Comparison of ENCODE assay signal across 1 cellular context in genomic region chrX:12210196-12210815, GRCh38.
TF ChIP-seq lines count a peak whose summit lies in the region.

No MANE protein-coding gene starts in this region.

TF ChIP-seq in SK-N-SH treated with all-trans-retinoic acid at 6 μM for 48 hours, 23 proteins besides CTCF, POLR2A, EP300 and RAD21 (continued from another document):
- TF ChIP-seq PATZ1 (CRISPR knock-in tag; IDR thresholded peaks at IDR 0.05; ENCODE audit: borderline replicate concordance) (no peak), TOX (CRISPR knock-in tag; IDR thresholded peaks at IDR 0.05; ENCODE audit: borderline replicate concordance) (no peak), SNAI2 (CRISPR knock-in tag; IDR thresholded peaks at IDR 0.05) (no peak), ZNF8 (CRISPR knock-in tag; IDR thresholded peaks at IDR 0.05) (no peak), CSDC2 (CRISPR knock-in tag; IDR thresholded peaks at IDR 0.05) (no peak), PPARA (CRISPR knock-in tag; IDR thresholded peaks at IDR 0.05; ENCODE audit: borderline replicate concordance) (no peak), POU6F1 (CRISPR knock-in tag; IDR thresholded peaks at IDR 0.05; ENCODE audit: borderline replicate concordance, low read depth) (no peak), ZFP3 (CRISPR knock-in tag; IDR thresholded peaks at IDR 0.05) (no peak)
